Comparison of ENCODE assay signal across 1 cellular context in genomic region chr10:44978570-44979280, GRCh38.
TF ChIP-seq lines count a peak whose summit lies in the region.

DEPP1 (minus strand) TSS chr10:44978809; CDS start chr10:44978030, 779 bp downstream.

TF ChIP-seq in HepG2, 621 proteins besides CTCF, POLR2A, EP300 and RAD21 (continued from another document and continues in another):
- TF ChIP-seq PRDM4 (CRISPR knock-in tag; IDR thresholded peaks at IDR 0.05; ENCODE audit: borderline replicate concordance) (no peak; the same call in 1 of the 2 replicates), ZNF143 (CRISPR knock-in tag; IDR thresholded peaks at IDR 0.05) (peak; percentile 41; the same call in 1 of the 2 replicates), NR3C1 (CRISPR knock-in tag; IDR thresholded peaks at IDR 0.05) (no peak), ZBTB7A (CRISPR knock-in tag; IDR thresholded peaks at IDR 0.05) (peak; percentile 85; the same call in 1 of the 2 replicates), ZNF234 (CRISPR knock-in tag; conservative IDR thresholded peaks at IDR 0.05) (peak; percentile 84; the same call in 1 of the 2 replicates), ZNF383 (CRISPR knock-in tag; IDR thresholded peaks at IDR 0.05; ENCODE audit: borderline replicate concordance) (no peak), POLR2AphosphoS5 (IDR thresholded peaks at IDR 0.05; ENCODE audit: low read depth, low read length) (peak; percentile 100), ZKSCAN8 (CRISPR knock-in tag; IDR thresholded peaks at IDR 0.05; ENCODE audit: borderline replicate concordance) (peak; percentile 94), ZNF724P (CRISPR knock-in tag; IDR thresholded peaks at IDR 0.05; ENCODE audit: borderline replicate concordance) (peak; percentile 74; the same call in 1 of the 2 replicates), ARHGAP35 (CRISPR knock-in tag; IDR thresholded peaks at IDR 0.05; ENCODE audit: borderline replicate concordance) (0 out of 2 replicates have a peak, but pooled peaks have one; percentile 37), ZNF558 (CRISPR knock-in tag; IDR thresholded peaks at IDR 0.05; ENCODE audit: borderline replicate concordance) (peak; percentile 76; the same call in 1 of the 2 replicates), ZFP90 (CRISPR knock-in tag; IDR thresholded peaks at IDR 0.05; ENCODE audit: borderline replicate concordance) (no peak), SOX6 (IDR thresholded peaks at IDR 0.05) (no peak), SOX6 (CRISPR knock-in tag; IDR thresholded peaks at IDR 0.05) (peak; percentile 89), NCOR1 (IDR thresholded peaks at IDR 0.05; ENCODE audit: borderline replicate concordance, low read length) (peak; percentile 78), HOXD1 (CRISPR knock-in tag; IDR thresholded peaks at IDR 0.05) (peak; percentile 100), SIX4 (CRISPR knock-in tag; IDR thresholded peaks at IDR 0.05) (no peak; the same call in 1 of the 2 replicates), SOX5 (CRISPR knock-in tag; IDR thresholded peaks at IDR 0.05; ENCODE audit: borderline replicate concordance) (peak; percentile 90; the same call in 1 of the 2 replicates), MEF2D (CRISPR knock-in tag; IDR thresholded peaks at IDR 0.05) (peak; percentile 100), ZNF670 (CRISPR knock-in tag; IDR thresholded peaks at IDR 0.05; ENCODE audit: borderline replicate concordance) (no peak), ZNF737 (CRISPR knock-in tag; IDR thresholded peaks at IDR 0.05; ENCODE audit: borderline replicate concordance) (no peak), ZFP62 (CRISPR knock-in tag; IDR thresholded peaks at IDR 0.05) (0 out of 2 replicates have a peak, but pooled peaks have one; percentile 46), ZNF7 (CRISPR knock-in tag; IDR thresholded peaks at IDR 0.05) (no peak), ZBTB49 (CRISPR knock-in tag; IDR thresholded peaks at IDR 0.05; ENCODE audit: borderline replicate concordance) (no peak), ZBTB3 (CRISPR knock-in tag; IDR thresholded peaks at IDR 0.05; ENCODE audit: borderline replicate concordance, low read depth) (peak; percentile 83; the same call in 1 of the 2 replicates), E2F1 (CRISPR knock-in tag; IDR thresholded peaks at IDR 0.05) (no peak), ZNF879 (CRISPR knock-in tag; IDR thresholded peaks at IDR 0.05) (no peak; the same call in 1 of the 2 replicates), FOSL1 (CRISPR knock-in tag; IDR thresholded peaks at IDR 0.05; ENCODE audit: borderline replicate concordance) (no peak), SUZ12 (IDR thresholded peaks at IDR 0.05; ENCODE audit: low read depth, low read length) (peak; percentile 3; the same call in 1 of the 2 replicates), ZBTB4 (CRISPR knock-in tag; IDR thresholded peaks at IDR 0.05; ENCODE audit: borderline replicate concordance) (peak; percentile 93), RFXAP (CRISPR knock-in tag; IDR thresholded peaks at IDR 0.05; ENCODE audit: borderline replicate concordance) (no peak), FOXA3 (CRISPR knock-in tag; IDR thresholded peaks at IDR 0.05) (peak; percentile 94), ZNF496 (CRISPR knock-in tag; IDR thresholded peaks at IDR 0.05; ENCODE audit: insufficient replicate concordance) (no peak), ZSCAN30 (CRISPR knock-in tag; IDR thresholded peaks at IDR 0.05) (no peak; the same call in 1 of the 2 replicates), SKI (IDR thresholded peaks at IDR 0.05; ENCODE audit: partially characterized antibody) (peak; percentile 79)
- TF ChIP-seq, protein P1, sequence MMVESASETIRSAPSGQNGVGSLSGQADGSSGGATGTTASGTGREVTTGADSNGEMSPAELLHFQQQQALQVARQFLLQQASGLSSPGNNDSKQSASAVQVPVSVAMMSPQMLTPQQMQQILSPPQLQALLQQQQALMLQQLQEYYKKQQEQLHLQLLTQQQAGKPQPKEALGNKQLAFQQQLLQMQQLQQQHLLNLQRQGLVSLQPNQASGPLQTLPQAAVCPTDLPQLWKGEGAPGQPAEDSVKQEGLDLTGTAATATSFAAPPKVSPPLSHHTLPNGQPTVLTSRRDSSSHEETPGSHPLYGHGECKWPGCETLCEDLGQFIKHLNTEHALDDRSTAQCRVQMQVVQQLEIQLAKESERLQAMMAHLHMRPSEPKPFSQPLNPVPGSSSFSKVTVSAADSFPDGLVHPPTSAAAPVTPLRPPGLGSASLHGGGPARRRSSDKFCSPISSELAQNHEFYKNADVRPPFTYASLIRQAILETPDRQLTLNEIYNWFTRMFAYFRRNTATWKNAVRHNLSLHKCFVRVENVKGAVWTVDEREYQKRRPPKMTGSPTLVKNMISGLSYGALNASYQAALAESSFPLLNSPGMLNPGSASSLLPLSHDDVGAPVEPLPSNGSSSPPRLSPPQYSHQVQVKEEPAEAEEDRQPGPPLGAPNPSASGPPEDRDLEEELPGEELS (CRISPR knock-in tag; IDR thresholded peaks at IDR 0.05): peak; percentile 97
- TF ChIP-seq, protein P2, sequence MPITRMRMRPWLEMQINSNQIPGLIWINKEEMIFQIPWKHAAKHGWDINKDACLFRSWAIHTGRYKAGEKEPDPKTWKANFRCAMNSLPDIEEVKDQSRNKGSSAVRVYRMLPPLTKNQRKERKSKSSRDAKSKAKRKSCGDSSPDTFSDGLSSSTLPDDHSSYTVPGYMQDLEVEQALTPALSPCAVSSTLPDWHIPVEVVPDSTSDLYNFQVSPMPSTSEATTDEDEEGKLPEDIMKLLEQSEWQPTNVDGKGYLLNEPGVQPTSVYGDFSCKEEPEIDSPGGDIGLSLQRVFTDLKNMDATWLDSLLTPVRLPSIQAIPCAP (CRISPR knock-in tag; IDR thresholded peaks at IDR 0.05; ENCODE audit: low read depth): no peak
- TF ChIP-seq, protein P3, sequence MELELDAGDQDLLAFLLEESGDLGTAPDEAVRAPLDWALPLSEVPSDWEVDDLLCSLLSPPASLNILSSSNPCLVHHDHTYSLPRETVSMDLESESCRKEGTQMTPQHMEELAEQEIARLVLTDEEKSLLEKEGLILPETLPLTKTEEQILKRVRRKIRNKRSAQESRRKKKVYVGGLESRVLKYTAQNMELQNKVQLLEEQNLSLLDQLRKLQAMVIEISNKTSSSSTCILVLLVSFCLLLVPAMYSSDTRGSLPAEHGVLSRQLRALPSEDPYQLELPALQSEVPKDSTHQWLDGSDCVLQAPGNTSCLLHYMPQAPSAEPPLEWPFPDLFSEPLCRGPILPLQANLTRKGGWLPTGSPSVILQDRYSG (CRISPR knock-in tag; IDR thresholded peaks at IDR 0.05): no peak
- TF ChIP-seq, protein P4, sequence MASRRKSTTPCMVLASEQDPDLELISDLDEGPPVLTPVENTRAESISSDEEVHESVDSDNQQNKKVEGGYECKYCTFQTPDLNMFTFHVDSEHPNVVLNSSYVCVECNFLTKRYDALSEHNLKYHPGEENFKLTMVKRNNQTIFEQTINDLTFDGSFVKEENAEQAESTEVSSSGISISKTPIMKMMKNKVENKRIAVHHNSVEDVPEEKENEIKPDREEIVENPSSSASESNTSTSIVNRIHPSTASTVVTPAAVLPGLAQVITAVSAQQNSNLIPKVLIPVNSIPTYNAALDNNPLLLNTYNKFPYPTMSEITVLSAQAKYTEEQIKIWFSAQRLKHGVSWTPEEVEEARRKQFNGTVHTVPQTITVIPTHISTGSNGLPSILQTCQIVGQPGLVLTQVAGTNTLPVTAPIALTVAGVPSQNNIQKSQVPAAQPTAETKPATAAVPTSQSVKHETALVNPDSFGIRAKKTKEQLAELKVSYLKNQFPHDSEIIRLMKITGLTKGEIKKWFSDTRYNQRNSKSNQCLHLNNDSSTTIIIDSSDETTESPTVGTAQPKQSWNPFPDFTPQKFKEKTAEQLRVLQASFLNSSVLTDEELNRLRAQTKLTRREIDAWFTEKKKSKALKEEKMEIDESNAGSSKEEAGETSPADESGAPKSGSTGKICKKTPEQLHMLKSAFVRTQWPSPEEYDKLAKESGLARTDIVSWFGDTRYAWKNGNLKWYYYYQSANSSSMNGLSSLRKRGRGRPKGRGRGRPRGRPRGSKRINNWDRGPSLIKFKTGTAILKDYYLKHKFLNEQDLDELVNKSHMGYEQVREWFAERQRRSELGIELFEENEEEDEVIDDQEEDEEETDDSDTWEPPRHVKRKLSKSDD (CRISPR knock-in tag; IDR thresholded peaks at IDR 0.05; ENCODE audit: low read depth): no peak
- TF ChIP-seq, protein P5, sequence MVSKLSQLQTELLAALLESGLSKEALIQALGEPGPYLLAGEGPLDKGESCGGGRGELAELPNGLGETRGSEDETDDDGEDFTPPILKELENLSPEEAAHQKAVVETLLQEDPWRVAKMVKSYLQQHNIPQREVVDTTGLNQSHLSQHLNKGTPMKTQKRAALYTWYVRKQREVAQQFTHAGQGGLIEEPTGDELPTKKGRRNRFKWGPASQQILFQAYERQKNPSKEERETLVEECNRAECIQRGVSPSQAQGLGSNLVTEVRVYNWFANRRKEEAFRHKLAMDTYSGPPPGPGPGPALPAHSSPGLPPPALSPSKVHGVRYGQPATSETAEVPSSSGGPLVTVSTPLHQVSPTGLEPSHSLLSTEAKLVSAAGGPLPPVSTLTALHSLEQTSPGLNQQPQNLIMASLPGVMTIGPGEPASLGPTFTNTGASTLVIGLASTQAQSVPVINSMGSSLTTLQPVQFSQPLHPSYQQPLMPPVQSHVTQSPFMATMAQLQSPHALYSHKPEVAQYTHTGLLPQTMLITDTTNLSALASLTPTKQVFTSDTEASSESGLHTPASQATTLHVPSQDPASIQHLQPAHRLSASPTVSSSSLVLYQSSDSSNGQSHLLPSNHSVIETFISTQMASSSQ (IDR thresholded peaks at IDR 0.05; ENCODE audit: low read depth): peak; percentile 71
- TF ChIP-seq, protein P5 (CRISPR knock-in tag; IDR thresholded peaks at IDR 0.05; ENCODE audit: borderline replicate concordance): peak; percentile 84
